ENCODE assay signal across 8 cellular contexts in genomic region chrX:7068939-7069367, GRCh38.
DNase-seq lines count a peak whose midpoint lies in the region; ATAC-seq and TF ChIP-seq lines count a peak whose summit lies in the region.

No MANE protein-coding gene starts in this region.

- no peaks in the 10 kb centered on the region for H3K36me3 ChIP-seq in CD8-positive, alpha-beta T cell (ENCODE audit: insufficient read depth, low read length)
- peaks cover 11% of the 10 kb centered on the region for H3K36me3 ChIP-seq in WERI-Rb-1

- H3K27me3 Mint-ChIP-seq in CD8-positive, alpha-beta T cell (ENCODE audit: low read depth), result no peaks in the 10 kb centered on the region

- H3K4me3 Mint-ChIP-seq in CD8-positive, alpha-beta T cell, result peak overlapping the region; percentile 53

- no peaks in the 10 kb centered on the region for H3K27me3 ChIP-seq in CD8-positive, alpha-beta T cell (ENCODE audit: insufficient read depth, low read length)
- no peaks in the 10 kb centered on the region for H3K27me3 ChIP-seq in WERI-Rb-1 (ENCODE audit: insufficient read depth, low read depth, severe bottlenecking)

- CTCF ChIA-PET in CD8-positive, alpha-beta T cell (lab: Charles Lee), result no interaction called here

- no peak overlapping the region for H3K27ac ChIP-seq in CD8-positive, alpha-beta T cell (ENCODE audit: low read depth, low read length)
- H3K27ac ChIP-seq in WERI-Rb-1, result no peak overlapping the region

- peaks cover 31% of the 10 kb centered on the region for H3K4me1 Mint-ChIP-seq in CD8-positive, alpha-beta T cell (ENCODE audit: low read depth)

- no peak for ATAC-seq in CD8-positive, alpha-beta T cell
- ATAC-seq in GM21447 (IDR thresholded peaks at IDR 0.05; ENCODE audit: unreplicated experiment) (peak; percentile 50), HG03175 (IDR thresholded peaks at IDR 0.05; ENCODE audit: unreplicated experiment) (no peak)

- TF ChIP-seq CTCF in CD8-positive, alpha-beta T cell (IDR thresholded peaks at IDR 0.05), result no peak
- TF ChIP-seq CTCF in WERI-Rb-1 (IDR thresholded peaks at IDR 0.05; ENCODE audit: low read depth, low read length), result peak; percentile 85

- intact Hi-C loops in CD8-positive, alpha-beta T cell (cut with DNase I, micrococcal nuclease), result loop anchor here (2.0 to 5.0 kb wide), 3 partner anchors 20 to 858 kb away; partner anchors contain the start of gene PNPLA4 (in 1 of the 2)

- H3K27ac Mint-ChIP-seq in CD8-positive, alpha-beta T cell, result peak overlapping the region; percentile 57

- POLR2A ChIA-PET in CD8-positive, alpha-beta T cell (lab: Charles Lee), result no interaction called here

- no peak overlapping the region for H3K4me3 ChIP-seq in CD8-positive, alpha-beta T cell (ENCODE audit: low read depth, low read length)
- H3K4me3 ChIP-seq in WERI-Rb-1 (ENCODE audit: low read depth, low read length), result no peak overlapping the region

- DNase-seq in CD8-positive, alpha-beta T cell, result no peak
- DNase-seq in WERI-Rb-1, result peak; percentile 41
- DNase-seq in islet precursor cell, result peak; percentile 70
- no peak for DNase-seq in COLO829 (ENCODE audit: low spot score)
- no peak for DNase-seq in occipital lobe (lab: John Stamatoyannopoulos, UW)
- no peak for DNase-seq in cerebellum (ENCODE audit: low spot score)

- peaks cover 11% of the 10 kb centered on the region for H3K4me1 ChIP-seq in CD8-positive, alpha-beta T cell (ENCODE audit: insufficient read depth, low read length)

- no peaks in the 10 kb centered on the region for H3K9me3 ChIP-seq in CD8-positive, alpha-beta T cell (ENCODE audit: low read length)
- no peaks in the 10 kb centered on the region for H3K9me3 ChIP-seq in WERI-Rb-1 (ENCODE audit: severe bottlenecking)

- H3K9me3 Mint-ChIP-seq in CD8-positive, alpha-beta T cell, result no peaks in the 10 kb centered on the region

- peaks cover 16% of the 10 kb centered on the region for H3K36me3 Mint-ChIP-seq in CD8-positive, alpha-beta T cell

Comparison
In these comparisons a context has a peak if more than half of its experiments do, and no peak if none do; other contexts are left out.
1. DNase-seq: peak in WERI-Rb-1 (single experiment) and islet precursor cell (single experiment); none in CD8-positive, alpha-beta T cell (0 of 7), COLO829 (single experiment), occipital lobe (single experiment) and cerebellum (single experiment).